ENCODE assay signal across 35 cellular contexts in genomic region chr20:57315964-57316480, GRCh38. TPM values are rescaled to one million over a fixed set of nuclear protein-coding genes. Genes with fewer than 3 reads are reported as not detected.
"Had no signal": no experiment of that assay in that cellular context is flagged by ENCODE, and none has a peak within 500 bp of the region (broad histone marks: within the 10 kb centered on the region; RNA-seq: fewer than 3 reads in every experiment).

No MANE protein-coding gene starts in this region.

- H3K27ac Mint-ChIP-seq: activated B cell treated with CpG ODN at 0.5 μM for 24 hours; activated CD4-positive, alpha-beta memory T cell treated with anti-CD3 and anti-CD28 coated beads for 36 hours; activated naive CD4-positive, alpha-beta T cell treated with anti-CD3 and anti-CD28 coated beads, Interleukin-2, amount 50 U/mL, for 24 hours; activated naive CD8-positive, alpha-beta T cell treated with anti-CD3 and anti-CD28 coated beads, Interleukin-2, amount 10 ng/mL, durations not matched to agents 7 days and 5 days; activated T-cell treated with anti-CD3 and anti-CD28 coated beads, Interleukin-2, amount 50 U/mL, for 24 hours; activated T-helper 2 cell treated with anti-CD3 and anti-CD28 coated beads, Interferon-gamma antibody, Interleukin-2, Interleukin-4, amounts not matched to agents 10 μg/mL and 5 μg/mL and 100 μg/mL, durations not matched to agents 14 hours and 24 hours and 36 hours had no signal

- H3K27ac ChIP-seq: ascending aorta, cardiac muscle cell, VCaP had no signal

- H3K36me3 ChIP-seq: ascending aorta, cardiac muscle cell had no signal

- H3K4me1 ChIP-seq: ascending aorta had no signal

- H3K4me1 Mint-ChIP-seq: activated B cell treated with CpG ODN at 0.5 μM for 24 hours; activated naive CD4-positive, alpha-beta T cell treated with anti-CD3 and anti-CD28 coated beads, Interleukin-2, amount 50 U/mL, for 24 hours; activated naive CD8-positive, alpha-beta T cell treated with anti-CD3 and anti-CD28 coated beads, Interleukin-2, amount 10 ng/mL, durations not matched to agents 7 days and 5 days had no signal

- DNase-seq: activated B cell treated with CpG ODN at 0.5 μM for 24 hours; activated CD4-positive, alpha-beta memory T cell treated with anti-CD3 and anti-CD28 coated beads for 36 hours; activated CD4-positive, alpha-beta T cell treated with anti-CD3 and anti-CD28 coated beads for 4 hours; activated CD4-positive, alpha-beta T cell treated with anti-CD3 and anti-CD28 coated beads, Interleukin-2, amount 50 U/mL, for 1 hour; activated CD4-positive, CD25-positive, alpha-beta regulatory T cell treated with anti-CD3 and anti-CD28 coated beads, Interleukin-2, amount 50 U/mL, for 72 hours; activated gamma-delta T cell; activated naive CD4-positive, alpha-beta T cell treated with Interleukin-2 at 50 U/mL for 16 hours; activated naive CD8-positive, alpha-beta T cell treated with anti-CD3 and anti-CD28 coated beads, Interleukin-2, amount 10 ng/mL, durations not matched to agents 7 days and 5 days; activated T-cell treated with anti-CD3 and anti-CD28 coated beads, Interleukin-2, amount 50 U/mL, for 24 hours; amygdala; NCI-H1048; NCI-H1105 treated with DMSO at 0.1 percent for 48 hours; NCI-H1436 treated with DMSO at 0.1 percent for 48 hours; NCI-H1694 treated with DMSO at 0.1 percent for 48 hours; NCI-H2029; NCI-H510A; NCI-H748 treated with DMSO at 0.1 percent for 48 hours; NK-92 treated with Interleukin-12 subunit alpha and Interleukin-12 subunit beta, amount 100 ng/mL, for 24 hours; SIG-M5; SW 1271; T-helper 1 cell; T-helper 2 cell; T-helper 9 cell had no signal

- H3K4me3 ChIP-seq: ascending aorta, cardiac muscle cell had no signal

- H3K36me3 Mint-ChIP-seq: activated CD4-positive, alpha-beta memory T cell treated with anti-CD3 and anti-CD28 coated beads for 36 hours; activated naive CD4-positive, alpha-beta T cell treated with anti-CD3 and anti-CD28 coated beads, Interleukin-2, amount 50 U/mL, for 24 hours; activated naive CD8-positive, alpha-beta T cell treated with anti-CD3 and anti-CD28 coated beads, Interleukin-2, amount 10 ng/mL, durations not matched to agents 7 days and 5 days had no signal

- ATAC-seq: Panc1, Right ventricle myocardium inferior, SK-N-SH treated with all-trans-retinoic acid at 6 μM for 48 hours had no signal

- H3K9me3 Mint-ChIP-seq: activated B cell treated with CpG ODN at 0.5 μM for 24 hours; activated CD4-positive, alpha-beta memory T cell treated with anti-CD3 and anti-CD28 coated beads for 36 hours; activated naive CD4-positive, alpha-beta T cell treated with anti-CD3 and anti-CD28 coated beads, Interleukin-2, amount 50 U/mL, for 24 hours; activated naive CD8-positive, alpha-beta T cell treated with anti-CD3 and anti-CD28 coated beads, Interleukin-2, amount 10 ng/mL, durations not matched to agents 7 days and 5 days; activated T-cell treated with anti-CD3 and anti-CD28 coated beads, Interleukin-2, amount 50 U/mL, for 24 hours; activated T-helper 2 cell treated with anti-CD3 and anti-CD28 coated beads, Interferon-gamma antibody, Interleukin-2, Interleukin-4, amounts not matched to agents 10 μg/mL and 5 μg/mL and 100 μg/mL, durations not matched to agents 14 hours and 24 hours and 36 hours had no signal

- H3K27me3 ChIP-seq: ascending aorta, cardiac muscle cell had no signal

- H3K9me3 ChIP-seq: ascending aorta had no signal

- H3K4me3 Mint-ChIP-seq: activated B cell treated with CpG ODN at 0.5 μM for 24 hours; activated CD4-positive, alpha-beta memory T cell treated with anti-CD3 and anti-CD28 coated beads for 36 hours; activated naive CD4-positive, alpha-beta T cell treated with anti-CD3 and anti-CD28 coated beads, Interleukin-2, amount 50 U/mL, for 24 hours; activated naive CD8-positive, alpha-beta T cell treated with anti-CD3 and anti-CD28 coated beads, Interleukin-2, amount 10 ng/mL, durations not matched to agents 7 days and 5 days; activated T-cell treated with anti-CD3 and anti-CD28 coated beads, Interleukin-2, amount 50 U/mL, for 24 hours had no signal

RNA-seq across cellular contexts. Expression of gene SPO11, which starts 13.6 kb away (rescaled TPM):
- total RNA-seq: activated B cell treated with CpG ODN at 0.5 μM for 24 hours; activated CD4-positive, alpha-beta memory T cell treated with anti-CD3 and anti-CD28 coated beads for 36 hours; activated CD8-positive, alpha-beta memory T cell treated with anti-CD3 and anti-CD28 coated beads for 36 hours; activated naive CD8-positive, alpha-beta T cell treated with anti-CD3 and anti-CD28 coated beads, Interleukin-2, amount 10 ng/mL, durations not matched to agents 7 days and 5 days; activated T-helper 2 cell treated with anti-CD3 and anti-CD28 coated beads, Interferon-gamma antibody, Interleukin-2, Interleukin-4, amounts not matched to agents 10 μg/mL and 5 μg/mL and 100 μg/mL, durations not matched to agents 14 hours and 24 hours and 36 hours; ascending aorta; cardiac muscle cell; MCF 10A; Right ventricle myocardium inferior; RPMI7951; SK-MEL-5 had no signal

RNA-seq across cellular contexts. Expression of gene BMP7, which starts 49.6 kb away (rescaled TPM):
- total RNA-seq: activated B cell treated with CpG ODN at 0.5 μM for 24 hours; activated CD4-positive, alpha-beta memory T cell treated with anti-CD3 and anti-CD28 coated beads for 36 hours; activated CD8-positive, alpha-beta memory T cell treated with anti-CD3 and anti-CD28 coated beads for 36 hours; activated naive CD8-positive, alpha-beta T cell treated with anti-CD3 and anti-CD28 coated beads, Interleukin-2, amount 10 ng/mL, durations not matched to agents 7 days and 5 days; activated T-helper 2 cell treated with anti-CD3 and anti-CD28 coated beads, Interferon-gamma antibody, Interleukin-2, Interleukin-4, amounts not matched to agents 10 μg/mL and 5 μg/mL and 100 μg/mL, durations not matched to agents 14 hours and 24 hours and 36 hours; ascending aorta; MCF 10A had no signal
